Comparison of ENCODE assay signal across 11 cellular contexts in the genomic region with DNA sequence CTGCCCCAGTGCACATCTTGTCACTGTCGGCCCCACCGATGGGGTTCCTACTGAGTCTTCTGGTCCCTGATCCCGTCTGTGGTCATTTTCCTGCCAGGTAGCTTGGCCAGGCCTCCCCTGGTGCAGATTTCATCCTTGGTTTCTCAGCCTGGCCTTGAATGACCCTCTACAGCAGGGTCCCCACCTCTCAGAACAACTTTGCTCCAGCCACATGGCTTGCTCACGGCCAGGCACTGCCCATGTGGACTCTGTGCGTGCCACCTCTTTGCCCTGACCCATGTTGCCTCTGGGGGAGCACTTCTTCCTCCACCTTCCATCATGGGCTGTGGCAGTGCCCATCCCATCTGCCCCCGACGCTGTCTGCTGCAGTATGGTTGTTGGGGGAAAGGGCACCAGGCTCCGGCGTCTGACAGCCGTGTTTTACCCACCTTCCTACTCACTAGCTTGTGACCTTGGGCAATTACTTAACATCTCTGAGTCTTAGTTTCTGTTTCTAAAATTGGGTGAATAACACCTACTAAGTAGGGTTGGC. TPM values are rescaled to one million over a fixed set of nuclear protein-coding genes. Genes with fewer than 3 reads are reported as not detected.
DNase-seq lines count a peak whose midpoint lies in the region; ATAC-seq and TF ChIP-seq lines count a peak whose summit lies in the region.
"Had no signal": no experiment of that assay in that cellular context is flagged by ENCODE, and none has a peak within 500 bp of the region (broad histone marks: within the 10 kb centered on the region; RNA-seq: fewer than 3 reads in every experiment).

No MANE protein-coding gene starts in this region.

- peaks cover 41% of the 10 kb centered on the region for H3K36me3 Mint-ChIP-seq in activated CD4-positive, alpha-beta T cell treated with anti-CD3 and anti-CD28 coated beads for 36 hours (ENCODE audit: low read depth)

- WGBS in esophagus squamous epithelium, 2 donors: 53 to 69% methylated on average over 10 of the region's 10 CpGs

- peaks cover 15 to 66% (median 30%) of the 10 kb centered on the region in 3 donors for H3K4me1 ChIP-seq in esophagus squamous epithelium

- peak overlapping the region in 1 of 4 donors; percentile 29 for H3K4me3 ChIP-seq in esophagus squamous epithelium
- H3K4me3 ChIP-seq: sigmoid colon, suprapubic skin had no signal

- peak overlapping the region in 3 of 4 donors; percentile 51 to 76 (median 62) for H3K27ac ChIP-seq in esophagus squamous epithelium
- H3K27ac ChIP-seq: sigmoid colon, suprapubic skin had no signal

- H3K27ac Mint-ChIP-seq in activated CD4-positive, alpha-beta T cell treated with anti-CD3 and anti-CD28 coated beads for 36 hours: peak overlapping the region; percentile 97
- peak overlapping the region; percentile 94 to 97 for H3K27ac Mint-ChIP-seq in stimulated activated naive CD8-positive, alpha-beta T cell treated with anti-CD3 and anti-CD28 coated beads, Interleukin-15, amount 100 ng/mL, for 72 hours

- no peaks in the 10 kb centered on the region for H3K9me3 Mint-ChIP-seq in activated CD4-positive, alpha-beta T cell treated with anti-CD3 and anti-CD28 coated beads for 36 hours (ENCODE audit: low read depth)
- H3K9me3 Mint-ChIP-seq in stimulated activated naive CD8-positive, alpha-beta T cell treated with anti-CD3 and anti-CD28 coated beads, Interleukin-15, amount 100 ng/mL, for 72 hours: no peaks in the 10 kb centered on the region

- no peak for TF ChIP-seq CTCF in esophagus squamous epithelium (IDR thresholded peaks at IDR 0.05)

- TF ChIP-seq POLR2A in esophagus squamous epithelium (IDR thresholded peaks at IDR 0.05): no peak

- peak; percentile 55 for DNase-seq in activated CD4-positive, alpha-beta T cell treated with anti-CD3 and anti-CD28 coated beads for 36 hours
- DNase-seq in activated CD4-positive, alpha-beta T cell treated with anti-CD3 and anti-CD28 coated beads for 1 hour: no peak
- DNase-seq in RKO (ENCODE audit: low spot score): peak; percentile 29
- no peak for DNase-seq in esophagus squamous epithelium (lab: John Stamatoyannopoulos, UW)
- peak in 1 of 2 donors; percentile 45 for DNase-seq in stimulated activated naive CD8-positive, alpha-beta T cell treated with anti-CD3 and anti-CD28 coated beads, Interleukin-15, amount 100 ng/mL, for 72 hours
- DNase-seq in NCI-H187 (lab: John Stamatoyannopoulos, UW): no peak
- DNase-seq in NCI-H1417 (lab: John Stamatoyannopoulos, UW): no peak
- no peak for DNase-seq in SHP77 treated with DMSO at 0.1 percent for 48 hours (lab: John Stamatoyannopoulos, UW)
- DNase-seq: hypothalamus, sigmoid colon had no signal

- no peaks in the 10 kb centered on the region for H3K9me3 ChIP-seq in esophagus squamous epithelium
- H3K9me3 ChIP-seq: sigmoid colon, suprapubic skin had no signal

- no peak for ATAC-seq in activated CD4-positive, alpha-beta T cell treated with anti-CD3 and anti-CD28 coated beads for 36 hours
- no peak for ATAC-seq in stimulated activated naive CD8-positive, alpha-beta T cell treated with anti-CD3 and anti-CD28 coated beads, Interleukin-15, amount 100 ng/mL, for 72 hours

- peak overlapping the region; percentile 42 for H3K4me3 Mint-ChIP-seq in activated CD4-positive, alpha-beta T cell treated with anti-CD3 and anti-CD28 coated beads for 36 hours
- peak overlapping the region; percentile 82 to 85 for H3K4me3 Mint-ChIP-seq in stimulated activated naive CD8-positive, alpha-beta T cell treated with anti-CD3 and anti-CD28 coated beads, Interleukin-15, amount 100 ng/mL, for 72 hours

- POLR2A ChIA-PET in activated CD4-positive, alpha-beta T cell treated with anti-CD3 and anti-CD28 coated beads for 36 hours (lab: Charles Lee): interaction anchor here (0.8 to 1.1 kb wide), 3 partner anchors 11 to 160 kb away, joined by 3 to 6 read pairs (median 3); a partner anchor contains a TSS

- H3K27me3 Mint-ChIP-seq in activated CD4-positive, alpha-beta T cell treated with anti-CD3 and anti-CD28 coated beads for 36 hours: no peaks in the 10 kb centered on the region
- no peaks in the 10 kb centered on the region for H3K27me3 Mint-ChIP-seq in stimulated activated naive CD8-positive, alpha-beta T cell treated with anti-CD3 and anti-CD28 coated beads, Interleukin-15, amount 100 ng/mL, for 72 hours

- H3K36me3 ChIP-seq in esophagus squamous epithelium: peaks cover 0 to 14% (median 0%) of the 10 kb centered on the region in 3 donors

- intact Hi-C loops in activated CD4-positive, alpha-beta T cell treated with anti-CD3 and anti-CD28 coated beads for 36 hours (cut with DNase I, micrococcal nuclease): no loop called here
- intact Hi-C loops in esophagus squamous epithelium (cut with DNase I): no loop called here

- CTCF ChIA-PET in activated CD4-positive, alpha-beta T cell treated with anti-CD3 and anti-CD28 coated beads for 36 hours (lab: Charles Lee): interaction anchor here (0.6 to 11.3 kb wide), 11 partner anchors 9 to 171 kb away, joined by 3 to 237 read pairs (median 4); a partner anchor contains a TSS

- H3K4me1 Mint-ChIP-seq in activated CD4-positive, alpha-beta T cell treated with anti-CD3 and anti-CD28 coated beads for 36 hours: peaks cover 59% of the 10 kb centered on the region
- peaks cover 71% of the 10 kb centered on the region for H3K4me1 Mint-ChIP-seq in stimulated activated naive CD8-positive, alpha-beta T cell treated with anti-CD3 and anti-CD28 coated beads, Interleukin-15, amount 100 ng/mL, for 72 hours

- no peaks in the 10 kb centered on the region for H3K27me3 ChIP-seq in esophagus squamous epithelium
- H3K27me3 ChIP-seq: sigmoid colon, suprapubic skin had no signal

RNA-seq across cellular contexts. Expression of a gene that starts 2.0 kb away (rescaled TPM):
- 100 to 1,000 TPM; 335 to 483 TPM for total RNA-seq in activated CD4-positive, alpha-beta T cell treated with anti-CD3 and anti-CD28 coated beads for 36 hours
- total RNA-seq in esophagus squamous epithelium: 10 to 100 TPM; 11.0 to 29.7 (median 21.5) TPM

RNA-seq across cellular contexts. Expression of a gene that starts 5.3 kb away (rescaled TPM):
- 100 to 1,000 TPM; 189 to 208 TPM for total RNA-seq in activated CD4-positive, alpha-beta T cell treated with anti-CD3 and anti-CD28 coated beads for 36 hours
- 100 to 1,000 TPM; 110 to 377 (median 156) TPM for total RNA-seq in esophagus squamous epithelium

RNA-seq across cellular contexts. Expression of a gene that starts 5.5 kb away (rescaled TPM):
- not detected for total RNA-seq in activated CD4-positive, alpha-beta T cell treated with anti-CD3 and anti-CD28 coated beads for 36 hours
- not detected for total RNA-seq in esophagus squamous epithelium
- total RNA-seq: sigmoid colon, suprapubic skin had no signal

RNA-seq across cellular contexts. Expression of a gene that starts 21.3 kb away (rescaled TPM):
- total RNA-seq in activated CD4-positive, alpha-beta T cell treated with anti-CD3 and anti-CD28 coated beads for 36 hours: 100 to 1,000 TPM; 398 to 502 TPM
- 100 to 1,000 TPM; 127 to 259 (median 241) TPM for total RNA-seq in esophagus squamous epithelium

RNA-seq across cellular contexts. Expression of a gene that starts 21.4 kb away (rescaled TPM):
- total RNA-seq in activated CD4-positive, alpha-beta T cell treated with anti-CD3 and anti-CD28 coated beads for 36 hours: 10 to 100 TPM; 32.2 to 32.4 TPM
- 10 to 100 TPM; 12.2 to 28.8 (median 22.2) TPM for total RNA-seq in esophagus squamous epithelium

Comparison
In these comparisons a context has a peak if more than half of its experiments do, and no peak if none do; other contexts are left out.
1. DNase-seq: peak in activated CD4-positive, alpha-beta T cell treated with anti-CD3 and anti-CD28 coated beads for 36 hours (single experiment) and RKO (single experiment); none in activated CD4-positive, alpha-beta T cell treated with anti-CD3 and anti-CD28 coated beads for 1 hour (single experiment), esophagus squamous epithelium (single experiment), NCI-H187 (0 of 2), NCI-H1417 (0 of 3) and SHP77 treated with DMSO at 0.1 percent for 48 hours (single experiment).
2. RNA of a gene that starts 2.0 kb away (total RNA-seq): 335 to 483 TPM in activated CD4-positive, alpha-beta T cell treated with anti-CD3 and anti-CD28 coated beads for 36 hours; 11.0 to 29.7 TPM in esophagus squamous epithelium; every median in the first group is over 10 times any median in the second.